In the genomic region with DNA sequence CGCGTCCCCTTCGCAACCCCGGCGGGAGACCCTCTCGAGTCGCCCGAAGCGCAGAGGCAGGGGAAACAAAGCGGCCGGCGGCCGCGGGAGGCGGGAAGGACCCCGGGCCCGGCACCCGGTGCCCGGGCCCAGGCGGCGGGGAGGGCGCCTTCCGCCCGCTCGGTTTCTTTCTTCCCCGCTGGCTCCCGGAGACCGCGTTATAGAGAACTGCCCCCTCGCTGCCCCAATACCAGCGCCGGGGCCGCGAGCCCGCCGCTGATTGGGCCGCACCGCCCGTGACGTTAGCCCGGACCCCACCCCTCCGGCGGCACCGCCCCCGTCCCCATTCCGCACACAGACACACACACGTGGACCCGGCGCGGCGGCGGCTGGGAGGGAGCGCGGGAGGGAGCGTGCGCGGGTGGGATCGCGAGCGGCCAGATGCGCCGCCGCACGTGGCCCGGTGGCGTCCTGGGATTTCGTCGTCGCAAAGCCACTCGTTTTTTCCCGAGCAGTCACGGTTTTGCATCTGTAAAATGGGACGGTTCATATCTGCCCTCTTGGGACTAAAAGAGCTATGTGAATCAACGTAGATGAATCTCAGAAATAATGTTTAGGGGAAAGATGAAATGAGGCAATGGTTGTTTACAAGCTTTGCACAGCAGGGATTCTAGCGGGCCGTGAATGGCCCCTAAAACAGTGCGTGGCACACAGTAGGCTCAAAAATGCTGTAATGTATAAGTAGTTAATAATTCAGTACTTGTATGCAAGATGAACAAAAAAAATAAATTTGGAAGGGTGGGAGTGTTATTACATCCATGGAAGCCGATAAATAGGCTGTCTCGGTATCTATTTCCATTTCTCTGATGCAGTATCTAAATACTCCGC, we compare ENCODE assay signal across 1 cellular context.
A peak's percentile ranks its signal among the peaks of the same experiment; 100 is the strongest.
TF ChIP-seq lines count a peak whose summit lies in the region.

A gene (minus strand): TSS at position 209 of the 867 bp plus-strand sequence. CDS start 462 bp downstream, outside the sequence.

TF ChIP-seq in K562, 482 proteins besides CTCF, POLR2A, EP300 and RAD21 (continued from another document and continues in another):
- TF ChIP-seq, protein P1, sequence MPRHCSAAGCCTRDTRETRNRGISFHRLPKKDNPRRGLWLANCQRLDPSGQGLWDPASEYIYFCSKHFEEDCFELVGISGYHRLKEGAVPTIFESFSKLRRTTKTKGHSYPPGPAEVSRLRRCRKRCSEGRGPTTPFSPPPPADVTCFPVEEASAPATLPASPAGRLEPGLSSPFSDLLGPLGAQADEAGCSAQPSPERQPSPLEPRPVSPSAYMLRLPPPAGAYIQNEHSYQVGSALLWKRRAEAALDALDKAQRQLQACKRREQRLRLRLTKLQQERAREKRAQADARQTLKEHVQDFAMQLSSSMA (CRISPR knock-in tag; IDR thresholded peaks at IDR 0.05) = no peak
- TF ChIP-seq ZNF785 (CRISPR knock-in tag; IDR thresholded peaks at IDR 0.05) = no peak
- no peak for TF ChIP-seq KLF16 (IDR thresholded peaks at IDR 0.05)
- TF ChIP-seq, protein P2, sequence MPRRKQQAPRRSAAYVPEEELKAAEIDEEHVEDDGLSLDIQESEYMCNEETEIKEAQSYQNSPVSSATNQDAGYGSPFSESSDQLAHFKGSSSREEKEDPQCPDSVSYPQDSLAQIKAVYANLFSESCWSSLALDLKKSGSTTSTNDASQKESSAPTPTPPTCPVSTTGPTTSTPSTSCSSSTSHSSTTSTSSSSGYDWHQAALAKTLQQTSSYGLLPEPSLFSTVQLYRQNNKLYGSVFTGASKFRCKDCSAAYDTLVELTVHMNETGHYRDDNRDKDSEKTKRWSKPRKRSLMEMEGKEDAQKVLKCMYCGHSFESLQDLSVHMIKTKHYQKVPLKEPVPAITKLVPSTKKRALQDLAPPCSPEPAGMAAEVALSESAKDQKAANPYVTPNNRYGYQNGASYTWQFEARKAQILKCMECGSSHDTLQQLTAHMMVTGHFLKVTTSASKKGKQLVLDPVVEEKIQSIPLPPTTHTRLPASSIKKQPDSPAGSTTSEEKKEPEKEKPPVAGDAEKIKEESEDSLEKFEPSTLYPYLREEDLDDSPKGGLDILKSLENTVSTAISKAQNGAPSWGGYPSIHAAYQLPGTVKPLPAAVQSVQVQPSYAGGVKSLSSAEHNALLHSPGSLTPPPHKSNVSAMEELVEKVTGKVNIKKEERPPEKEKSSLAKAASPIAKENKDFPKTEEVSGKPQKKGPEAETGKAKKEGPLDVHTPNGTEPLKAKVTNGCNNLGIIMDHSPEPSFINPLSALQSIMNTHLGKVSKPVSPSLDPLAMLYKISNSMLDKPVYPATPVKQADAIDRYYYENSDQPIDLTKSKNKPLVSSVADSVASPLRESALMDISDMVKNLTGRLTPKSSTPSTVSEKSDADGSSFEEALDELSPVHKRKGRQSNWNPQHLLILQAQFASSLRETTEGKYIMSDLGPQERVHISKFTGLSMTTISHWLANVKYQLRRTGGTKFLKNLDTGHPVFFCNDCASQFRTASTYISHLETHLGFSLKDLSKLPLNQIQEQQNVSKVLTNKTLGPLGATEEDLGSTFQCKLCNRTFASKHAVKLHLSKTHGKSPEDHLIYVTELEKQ (CRISPR knock-in tag; IDR thresholded peaks at IDR 0.05) = no peak
- TF ChIP-seq SMARCA4 (IDR thresholded peaks at IDR 0.05) = no peak
- no peak for TF ChIP-seq FOXJ3 (CRISPR knock-in tag; IDR thresholded peaks at IDR 0.05)
- no peak; a peak in 1 of 4 replicates for TF ChIP-seq RCOR1 (IDR thresholded peaks at IDR 0.05; ENCODE audit: borderline replicate concordance in 1 of 2, low read depth in 2 of 2, low read length in 2 of 2)
- TF ChIP-seq TOE1 (IDR thresholded peaks at IDR 0.05; ENCODE audit: borderline replicate concordance) = no peak
- TF ChIP-seq TOE1 (CRISPR knock-in tag; IDR thresholded peaks at IDR 0.05; ENCODE audit: borderline replicate concordance, low read depth) = no peak
- TF ChIP-seq ETS2 (tag; IDR thresholded peaks at IDR 0.05; ENCODE audit: borderline replicate concordance, poor library complexity, severe bottlenecking) = no peak
- no peak for TF ChIP-seq FUS (optimal IDR thresholded peaks at IDR 0.05; ENCODE audit: low read depth, low read length)
- TF ChIP-seq, protein P3, sequence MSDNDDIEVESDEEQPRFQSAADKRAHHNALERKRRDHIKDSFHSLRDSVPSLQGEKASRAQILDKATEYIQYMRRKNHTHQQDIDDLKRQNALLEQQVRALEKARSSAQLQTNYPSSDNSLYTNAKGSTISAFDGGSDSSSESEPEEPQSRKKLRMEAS (CRISPR knock-in tag; IDR thresholded peaks at IDR 0.05) = peak; percentile 98
- no peak; the same call in 1 of the 2 replicates for TF ChIP-seq CBX1 (IDR thresholded peaks at IDR 0.05; ENCODE audit: low read depth)
- no peak for TF ChIP-seq PHB (CRISPR knock-in tag; IDR thresholded peaks at IDR 0.05)
- no peak for TF ChIP-seq XRCC5 (IDR thresholded peaks at IDR 0.05; ENCODE audit: low read depth, low read length)
- TF ChIP-seq, protein P4, sequence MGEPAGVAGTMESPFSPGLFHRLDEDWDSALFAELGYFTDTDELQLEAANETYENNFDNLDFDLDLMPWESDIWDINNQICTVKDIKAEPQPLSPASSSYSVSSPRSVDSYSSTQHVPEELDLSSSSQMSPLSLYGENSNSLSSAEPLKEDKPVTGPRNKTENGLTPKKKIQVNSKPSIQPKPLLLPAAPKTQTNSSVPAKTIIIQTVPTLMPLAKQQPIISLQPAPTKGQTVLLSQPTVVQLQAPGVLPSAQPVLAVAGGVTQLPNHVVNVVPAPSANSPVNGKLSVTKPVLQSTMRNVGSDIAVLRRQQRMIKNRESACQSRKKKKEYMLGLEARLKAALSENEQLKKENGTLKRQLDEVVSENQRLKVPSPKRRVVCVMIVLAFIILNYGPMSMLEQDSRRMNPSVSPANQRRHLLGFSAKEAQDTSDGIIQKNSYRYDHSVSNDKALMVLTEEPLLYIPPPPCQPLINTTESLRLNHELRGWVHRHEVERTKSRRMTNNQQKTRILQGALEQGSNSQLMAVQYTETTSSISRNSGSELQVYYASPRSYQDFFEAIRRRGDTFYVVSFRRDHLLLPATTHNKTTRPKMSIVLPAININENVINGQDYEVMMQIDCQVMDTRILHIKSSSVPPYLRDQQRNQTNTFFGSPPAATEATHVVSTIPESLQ (CRISPR knock-in tag; IDR thresholded peaks at IDR 0.05) = no peak; the same call in 1 of the 2 replicates
- TF ChIP-seq, protein P5, sequence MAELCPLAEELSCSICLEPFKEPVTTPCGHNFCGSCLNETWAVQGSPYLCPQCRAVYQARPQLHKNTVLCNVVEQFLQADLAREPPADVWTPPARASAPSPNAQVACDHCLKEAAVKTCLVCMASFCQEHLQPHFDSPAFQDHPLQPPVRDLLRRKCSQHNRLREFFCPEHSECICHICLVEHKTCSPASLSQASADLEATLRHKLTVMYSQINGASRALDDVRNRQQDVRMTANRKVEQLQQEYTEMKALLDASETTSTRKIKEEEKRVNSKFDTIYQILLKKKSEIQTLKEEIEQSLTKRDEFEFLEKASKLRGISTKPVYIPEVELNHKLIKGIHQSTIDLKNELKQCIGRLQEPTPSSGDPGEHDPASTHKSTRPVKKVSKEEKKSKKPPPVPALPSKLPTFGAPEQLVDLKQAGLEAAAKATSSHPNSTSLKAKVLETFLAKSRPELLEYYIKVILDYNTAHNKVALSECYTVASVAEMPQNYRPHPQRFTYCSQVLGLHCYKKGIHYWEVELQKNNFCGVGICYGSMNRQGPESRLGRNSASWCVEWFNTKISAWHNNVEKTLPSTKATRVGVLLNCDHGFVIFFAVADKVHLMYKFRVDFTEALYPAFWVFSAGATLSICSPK (IDR thresholded peaks at IDR 0.05; ENCODE audit: borderline replicate concordance) = no peak
- no peak for TF ChIP-seq ZBED1 (IDR thresholded peaks at IDR 0.05)
- TF ChIP-seq NONO (IDR thresholded peaks at IDR 0.05; ENCODE audit: low read depth in 2 of 2, low read length in 1 of 2) = 0 out of 4 replicates have a peak, but pooled peaks of 1 of the 2 experiments have one; percentile 41
- no peak for TF ChIP-seq PYGO2 (tag; IDR thresholded peaks at IDR 0.05)
- TF ChIP-seq ZNF121 (CRISPR knock-in tag; conservative IDR thresholded peaks at IDR 0.05) = no peak
- peak; percentile 77 for TF ChIP-seq EGR1 (conservative IDR thresholded peaks at IDR 0.05)
- peak; percentile 68; the same call in 1 of the 2 replicates for TF ChIP-seq ZNF282 (CRISPR knock-in tag; IDR thresholded peaks at IDR 0.05)
- TF ChIP-seq CAMTA2 (CRISPR knock-in tag; conservative IDR thresholded peaks at IDR 0.05) = no peak
- TF ChIP-seq, protein P6, sequence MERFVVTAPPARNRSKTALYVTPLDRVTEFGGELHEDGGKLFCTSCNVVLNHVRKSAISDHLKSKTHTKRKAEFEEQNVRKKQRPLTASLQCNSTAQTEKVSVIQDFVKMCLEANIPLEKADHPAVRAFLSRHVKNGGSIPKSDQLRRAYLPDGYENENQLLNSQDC (CRISPR knock-in tag; IDR thresholded peaks at IDR 0.05) = no peak
- peak; percentile 71; the same call in 1 of the 2 replicates for TF ChIP-seq KLF13 (tag; IDR thresholded peaks at IDR 0.05; ENCODE audit: borderline replicate concordance, low read depth)
- TF ChIP-seq ZNF274 (IDR thresholded peaks at IDR 0.05; ENCODE audit: borderline replicate concordance, low read depth, low read length) = no peak
- TF ChIP-seq BRD9 (IDR thresholded peaks at IDR 0.05; ENCODE audit: low read depth, partially characterized antibody) = no peak
- TF ChIP-seq, protein P7, sequence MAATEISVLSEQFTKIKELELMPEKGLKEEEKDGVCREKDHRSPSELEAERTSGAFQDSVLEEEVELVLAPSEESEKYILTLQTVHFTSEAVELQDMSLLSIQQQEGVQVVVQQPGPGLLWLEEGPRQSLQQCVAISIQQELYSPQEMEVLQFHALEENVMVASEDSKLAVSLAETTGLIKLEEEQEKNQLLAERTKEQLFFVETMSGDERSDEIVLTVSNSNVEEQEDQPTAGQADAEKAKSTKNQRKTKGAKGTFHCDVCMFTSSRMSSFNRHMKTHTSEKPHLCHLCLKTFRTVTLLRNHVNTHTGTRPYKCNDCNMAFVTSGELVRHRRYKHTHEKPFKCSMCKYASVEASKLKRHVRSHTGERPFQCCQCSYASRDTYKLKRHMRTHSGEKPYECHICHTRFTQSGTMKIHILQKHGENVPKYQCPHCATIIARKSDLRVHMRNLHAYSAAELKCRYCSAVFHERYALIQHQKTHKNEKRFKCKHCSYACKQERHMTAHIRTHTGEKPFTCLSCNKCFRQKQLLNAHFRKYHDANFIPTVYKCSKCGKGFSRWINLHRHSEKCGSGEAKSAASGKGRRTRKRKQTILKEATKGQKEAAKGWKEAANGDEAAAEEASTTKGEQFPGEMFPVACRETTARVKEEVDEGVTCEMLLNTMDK (IDR thresholded peaks at IDR 0.05; ENCODE audit: borderline replicate concordance, insufficient read depth, low read depth, low read length, poor library complexity, severe bottlenecking) = no peak
- no peak for TF ChIP-seq ZNF507 (tag; conservative IDR thresholded peaks at IDR 0.05)
- TF ChIP-seq, protein P8, sequence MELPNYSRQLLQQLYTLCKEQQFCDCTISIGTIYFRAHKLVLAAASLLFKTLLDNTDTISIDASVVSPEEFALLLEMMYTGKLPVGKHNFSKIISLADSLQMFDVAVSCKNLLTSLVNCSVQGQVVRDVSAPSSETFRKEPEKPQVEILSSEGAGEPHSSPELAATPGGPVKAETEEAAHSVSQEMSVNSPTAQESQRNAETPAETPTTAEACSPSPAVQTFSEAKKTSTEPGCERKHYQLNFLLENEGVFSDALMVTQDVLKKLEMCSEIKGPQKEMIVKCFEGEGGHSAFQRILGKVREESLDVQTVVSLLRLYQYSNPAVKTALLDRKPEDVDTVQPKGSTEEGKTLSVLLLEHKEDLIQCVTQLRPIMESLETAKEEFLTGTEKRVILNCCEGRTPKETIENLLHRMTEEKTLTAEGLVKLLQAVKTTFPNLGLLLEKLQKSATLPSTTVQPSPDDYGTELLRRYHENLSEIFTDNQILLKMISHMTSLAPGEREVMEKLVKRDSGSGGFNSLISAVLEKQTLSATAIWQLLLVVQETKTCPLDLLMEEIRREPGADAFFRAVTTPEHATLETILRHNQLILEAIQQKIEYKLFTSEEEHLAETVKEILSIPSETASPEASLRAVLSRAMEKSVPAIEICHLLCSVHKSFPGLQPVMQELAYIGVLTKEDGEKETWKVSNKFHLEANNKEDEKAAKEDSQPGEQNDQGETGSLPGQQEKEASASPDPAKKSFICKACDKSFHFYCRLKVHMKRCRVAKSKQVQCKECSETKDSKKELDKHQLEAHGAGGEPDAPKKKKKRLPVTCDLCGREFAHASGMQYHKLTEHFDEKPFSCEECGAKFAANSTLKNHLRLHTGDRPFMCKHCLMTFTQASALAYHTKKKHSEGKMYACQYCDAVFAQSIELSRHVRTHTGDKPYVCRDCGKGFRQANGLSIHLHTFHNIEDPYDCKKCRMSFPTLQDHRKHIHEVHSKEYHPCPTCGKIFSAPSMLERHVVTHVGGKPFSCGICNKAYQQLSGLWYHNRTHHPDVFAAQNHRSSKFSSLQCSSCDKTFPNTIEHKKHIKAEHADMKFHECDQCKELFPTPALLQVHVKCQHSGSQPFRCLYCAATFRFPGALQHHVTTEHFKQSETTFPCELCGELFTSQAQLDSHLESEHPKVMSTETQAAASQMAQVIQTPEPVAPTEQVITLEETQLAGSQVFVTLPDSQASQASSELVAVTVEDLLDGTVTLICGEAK (IDR thresholded peaks at IDR 0.05) = 0 out of 2 replicates have a peak, but pooled peaks have one; percentile 12
- TF ChIP-seq, protein P8 (CRISPR knock-in tag; IDR thresholded peaks at IDR 0.05) = no peak
- TF ChIP-seq SMARCE1 (IDR thresholded peaks at IDR 0.05) = no peak
- TF ChIP-seq KDM4B (IDR thresholded peaks at IDR 0.05; ENCODE audit: borderline replicate concordance in 2 of 2, low read depth in 1 of 2) = no peak
- no peak for TF ChIP-seq ZNF696 (CRISPR knock-in tag; conservative IDR thresholded peaks at IDR 0.05)
- no peak for TF ChIP-seq MCM3 (IDR thresholded peaks at IDR 0.05)
- TF ChIP-seq ZBTB7A (IDR thresholded peaks at IDR 0.05; ENCODE audit: borderline replicate concordance, control insufficient read depth, low read depth, low read length) = peak; percentile 77; the same call in 1 of the 2 replicates
